ENCODE assay signal across 10 cellular contexts in genomic region chr6:10529231-10529801, GRCh38. TPM values are rescaled to one million over a fixed set of nuclear protein-coding genes. Genes with fewer than 3 reads are reported as not detected.
A peak's percentile ranks its signal among the peaks of the same experiment; 100 is the strongest.
DNase-seq lines count a peak whose midpoint lies in the region; TF ChIP-seq lines count a peak whose summit lies in the region.
"Had no signal": no experiment of that assay in that cellular context is flagged by ENCODE, and none has a peak within 500 bp of the region (broad histone marks: within the 10 kb centered on the region; RNA-seq: fewer than 3 reads in every experiment).

No MANE protein-coding gene starts in this region.

- peaks cover 51 to 67% (median 56%) of the 10 kb centered on the region in 10 experiments for H3K4me1 ChIP-seq in BLaER1 treated with 17β-estradiol and CSF1 and Interleukin-3, amounts not matched to agents 10 nM and 100 nM
- H3K4me1 ChIP-seq in Karpas-422 (ENCODE audit: low read length), result peaks cover 60% of the 10 kb centered on the region
- no peaks in the 10 kb centered on the region for H3K4me1 ChIP-seq in colonic mucosa
- H3K4me1 ChIP-seq in mesendoderm (ENCODE audit: control insufficient read depth, low read depth, low read length), result no peaks in the 10 kb centered on the region

- H3K4me1 Mint-ChIP-seq in nephron, result peaks cover 6% of the 10 kb centered on the region

- H2AFZ ChIP-seq in Karpas-422 (ENCODE audit: low read length), result peak overlapping the region; percentile 39

- peak overlapping the region; percentile 5 to 94 (median 29) for H3K27ac Mint-ChIP-seq in nephron

- H3K79me2 ChIP-seq in Karpas-422 (ENCODE audit: low read length), result peaks cover 35% of the 10 kb centered on the region
- no peaks in the 10 kb centered on the region for H3K79me2 ChIP-seq in mesendoderm (ENCODE audit: control insufficient read depth, insufficient read depth, low read length)

- no peak overlapping the region for H3K56ac ChIP-seq in mesendoderm (ENCODE audit: low read length)

- H3K79me1 ChIP-seq in mesendoderm (ENCODE audit: low read length), result no peaks in the 10 kb centered on the region

- no peak overlapping the region for H2AK5ac ChIP-seq in mesendoderm (ENCODE audit: low read length)

- no peak overlapping the region for H2BK120ac ChIP-seq in mesendoderm (ENCODE audit: low read depth, low read length)

- no peaks in the 10 kb centered on the region for H3K36me3 ChIP-seq in BLaER1 treated with 17β-estradiol and CSF1 and Interleukin-3, amounts not matched to agents 10 nM and 100 nM
- H3K36me3 ChIP-seq in Karpas-422 (ENCODE audit: insufficient read depth, low read length) (no peaks in the 10 kb centered on the region), colonic mucosa (no peaks in the 10 kb centered on the region), mesendoderm (ENCODE audit: control insufficient read depth, insufficient read depth, low read length) (no peaks in the 10 kb centered on the region)
- H3K36me3 ChIP-seq: cardiac muscle cell had no signal

- H3K9me2 ChIP-seq in Karpas-422 (replicated peaks; ENCODE audit: insufficient read depth, low read length), result no peaks in the 10 kb centered on the region

- H2BK5ac ChIP-seq in mesendoderm (ENCODE audit: low read length), result no peak overlapping the region

- peak overlapping the region in 5 of 10 experiments; percentile 16 to 58 (median 53); a peak in 9 of 20 replicates for H3K4me3 ChIP-seq in BLaER1 treated with 17β-estradiol and CSF1 and Interleukin-3, amounts not matched to agents 10 nM and 100 nM
- H3K4me3 ChIP-seq in Karpas-422 (ENCODE audit: low read length) (peak overlapping the region; percentile 73), colonic mucosa (peak overlapping the region; percentile 20), mesendoderm (ENCODE audit: low read length) (no peak overlapping the region)
- H3K4me3 ChIP-seq: cardiac muscle cell had no signal

- peak overlapping the region in 2 of 11 experiments; percentile 21 to 51; a peak in 3 of 22 replicates for H3K27ac ChIP-seq in BLaER1 treated with 17β-estradiol and CSF1 and Interleukin-3, amounts not matched to agents 10 nM and 100 nM
- H3K27ac ChIP-seq in Karpas-422 (ENCODE audit: low read length), result peak overlapping the region; percentile 98
- H3K27ac ChIP-seq in colonic mucosa, result peak overlapping the region; percentile 54
- no peak overlapping the region for H3K27ac ChIP-seq in mesendoderm (ENCODE audit: low read depth, low read length)
- H3K27ac ChIP-seq: cardiac muscle cell had no signal

- no CpG with 5 or more reads among the region's 16 CpGs for WGBS in mesendoderm (ENCODE audit: extremely low coverage, insufficient coverage, low lambda C conversion rate)

- H3K27me3 Mint-ChIP-seq in nephron (ENCODE audit: low read depth), result no peaks in the 10 kb centered on the region

- peak; percentile 80 for DNase-seq in Karpas-422
- no peak for DNase-seq in colonic mucosa
- DNase-seq in NCI-H1694 treated with DMSO at 0.1 percent for 48 hours (lab: John Stamatoyannopoulos, UW), result no peak
- no peak for DNase-seq in GM03348 (ENCODE audit: low spot score)
- DNase-seq in NCI-H1092 (lab: John Stamatoyannopoulos, UW), result no peak
- no peak for DNase-seq in mesendoderm

- peak overlapping the region; percentile 51 to 77 (median 57) for H3K4me3 Mint-ChIP-seq in nephron
- H3K4me3 Mint-ChIP-seq: neural crest cell had no signal

- H4K8ac ChIP-seq in mesendoderm (ENCODE audit: low read depth, low read length), result no peak overlapping the region

- H3K23ac ChIP-seq in mesendoderm (ENCODE audit: low read length), result no peak overlapping the region

- H3K36me3 Mint-ChIP-seq in nephron (ENCODE audit: low read depth), result no peaks in the 10 kb centered on the region

- H3K9me3 ChIP-seq in BLaER1 treated with 17β-estradiol and CSF1 and Interleukin-3, amounts not matched to agents 10 nM and 100 nM (replicated peaks in 1 of 11), result no peaks in the 10 kb centered on the region
- H3K9me3 ChIP-seq in Karpas-422 (ENCODE audit: low read length) (no peaks in the 10 kb centered on the region), colonic mucosa (no peaks in the 10 kb centered on the region)

- intact Hi-C loops in colonic mucosa (cut with DNase I), result no loop called here

- H4K5ac ChIP-seq in mesendoderm (ENCODE audit: low read length), result no peak overlapping the region

- TF ChIP-seq CTCF in colonic mucosa (IDR thresholded peaks at IDR 0.05) (no peak), nephron (IDR thresholded peaks at IDR 0.05; ENCODE audit: unreplicated experiment in 3 of 3) (no peak)

- H3K9ac ChIP-seq in BLaER1 treated with 17β-estradiol and CSF1 and Interleukin-3, amounts not matched to agents 10 nM and 100 nM, result peak overlapping the region in 3 of 11 experiments; percentile 56 to 70 (median 64); a peak in 5 of 22 replicates
- peak overlapping the region; percentile 73 for H3K9ac ChIP-seq in Karpas-422 (ENCODE audit: low read length)
- peak overlapping the region in 1 of 2 donors; percentile 73 for H3K9ac ChIP-seq in colonic mucosa (ENCODE audit: low read depth in 2 of 2, low read length in 2 of 2)
- H3K9ac ChIP-seq in mesendoderm (ENCODE audit: low read length), result no peak overlapping the region

- no peaks in the 10 kb centered on the region for H4K20me1 ChIP-seq in BLaER1 treated with 17β-estradiol and CSF1 and Interleukin-3, amounts not matched to agents 10 nM and 100 nM
- no peaks in the 10 kb centered on the region for H4K20me1 ChIP-seq in Karpas-422 (ENCODE audit: insufficient read depth, low read depth, low read length)

- peak overlapping the region in 10 of 11 experiments; percentile 20 to 85 (median 66); a peak in 20 of 22 replicates for H3K4me2 ChIP-seq in BLaER1 treated with 17β-estradiol and CSF1 and Interleukin-3, amounts not matched to agents 10 nM and 100 nM
- H3K4me2 ChIP-seq in Karpas-422 (ENCODE audit: low read depth, low read length, poor library complexity, severe bottlenecking) (peak overlapping the region; percentile 89), mesendoderm (ENCODE audit: low read length) (no peak overlapping the region)

- peaks cover 0 to 14% (median 9%) of the 10 kb centered on the region in 11 experiments; a peak in 10 of 22 replicates for H3K27me3 ChIP-seq in BLaER1 treated with 17β-estradiol and CSF1 and Interleukin-3, amounts not matched to agents 10 nM and 100 nM
- H3K27me3 ChIP-seq in Karpas-422 (ENCODE audit: low read length) (no peaks in the 10 kb centered on the region), colonic mucosa (no peaks in the 10 kb centered on the region), mesendoderm (ENCODE audit: insufficient read depth, low read length, poor library complexity) (no peaks in the 10 kb centered on the region)
- H3K27me3 ChIP-seq: cardiac muscle cell had no signal

- H3K18ac ChIP-seq in mesendoderm (ENCODE audit: low read length), result no peak overlapping the region

- no peaks in the 10 kb centered on the region for H3K9me3 Mint-ChIP-seq in nephron
- H3K9me3 Mint-ChIP-seq: neural crest cell had no signal

- H3K4ac ChIP-seq in mesendoderm (ENCODE audit: low read depth, low read length), result no peak overlapping the region

- H2BK15ac ChIP-seq in mesendoderm (replicated peaks; ENCODE audit: low read depth), result no peak overlapping the region

RNA-seq across cellular contexts. Expression of gene GCNT2, which starts 8.2 kb away (rescaled TPM):
- 15.1 and 21.3 TPM in 2 replicates for total RNA-seq in Karpas-422 (2014; rRNA removed; shearing (Covaris generic); ENCODE audit: low replicate concordance)
- 1 to 10 TPM; 9.8 to 9.9 TPM for total RNA-seq in colonic mucosa
- polyA plus RNA-seq in mesendoderm (2013, experiment 1 of 2), result 27.3 TPM
- 26.5 TPM for polyA plus RNA-seq in mesendoderm (2013, experiment 2 of 2)
